In the genomic region with DNA sequence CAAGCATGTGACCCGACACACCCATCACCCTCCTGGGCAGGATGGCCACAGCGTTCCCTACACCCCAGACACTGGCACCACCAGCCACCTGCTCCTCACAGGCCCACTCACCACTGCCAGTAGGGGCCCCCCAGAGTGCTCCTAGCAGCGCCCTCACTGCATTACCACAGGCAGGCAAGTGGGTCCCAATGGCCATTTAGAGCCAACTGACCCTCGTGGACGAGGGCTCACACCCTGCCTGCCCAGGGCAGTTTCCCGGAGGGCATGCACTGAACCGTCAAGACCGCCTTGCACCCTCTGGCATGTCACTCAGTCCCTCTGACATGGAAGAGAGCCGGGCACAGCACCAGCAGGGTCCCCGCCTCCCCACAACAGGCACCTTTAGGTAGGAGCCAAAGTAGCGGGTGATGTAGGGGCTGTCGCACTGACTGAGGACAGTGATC, we compare ENCODE assay signal across 2 cellular contexts.
TF ChIP-seq lines count a peak whose summit lies in the region.

No MANE protein-coding gene starts in this region.

TF ChIP-seq in SK-N-SH, 30 proteins besides CTCF, POLR2A, EP300 and RAD21 (continued from another document):
- no peak for TF ChIP-seq NFIC (IDR thresholded peaks at IDR 0.05; ENCODE audit: borderline replicate concordance)
- no peak for TF ChIP-seq TEAD4 (IDR thresholded peaks at IDR 0.05; ENCODE audit: borderline replicate concordance, insufficient read depth)
- TF ChIP-seq TCF12 (IDR thresholded peaks at IDR 0.05), result no peak
- no peak for TF ChIP-seq TAF1 (IDR thresholded peaks at IDR 0.05; ENCODE audit: borderline replicate concordance, low read depth, low read length)
- TF ChIP-seq MXI1 (IDR thresholded peaks at IDR 0.05; ENCODE audit: low read depth, low read length), result no peak
- no peak for TF ChIP-seq SIN3A (IDR thresholded peaks at IDR 0.05; ENCODE audit: borderline replicate concordance, low read depth, low read length)
- TF ChIP-seq POLR2AphosphoS5 (IDR thresholded peaks at IDR 0.05; ENCODE audit: low read depth, low read length), result no peak
- TF ChIP-seq FOXM1 (IDR thresholded peaks at IDR 0.05; ENCODE audit: low read depth), result no peak
- TF ChIP-seq JUND (IDR thresholded peaks at IDR 0.05), result no peak

TF ChIP-seq in SK-N-SH treated with all-trans-retinoic acid at 6 μM for 48 hours, 23 proteins besides CTCF, POLR2A, EP300 and RAD21 (continued from another document):
- TF ChIP-seq, protein P1, sequence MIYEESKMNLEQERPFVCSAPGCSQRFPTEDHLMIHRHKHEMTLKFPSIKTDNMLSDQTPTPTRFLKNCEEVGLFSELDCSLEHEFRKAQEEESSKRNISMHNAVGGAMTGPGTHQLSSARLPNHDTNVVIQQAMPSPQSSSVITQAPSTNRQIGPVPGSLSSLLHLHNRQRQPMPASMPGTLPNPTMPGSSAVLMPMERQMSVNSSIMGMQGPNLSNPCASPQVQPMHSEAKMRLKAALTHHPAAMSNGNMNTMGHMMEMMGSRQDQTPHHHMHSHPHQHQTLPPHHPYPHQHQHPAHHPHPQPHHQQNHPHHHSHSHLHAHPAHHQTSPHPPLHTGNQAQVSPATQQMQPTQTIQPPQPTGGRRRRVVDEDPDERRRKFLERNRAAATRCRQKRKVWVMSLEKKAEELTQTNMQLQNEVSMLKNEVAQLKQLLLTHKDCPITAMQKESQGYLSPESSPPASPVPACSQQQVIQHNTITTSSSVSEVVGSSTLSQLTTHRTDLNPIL (CRISPR knock-in tag; IDR thresholded peaks at IDR 0.05; ENCODE audit: low read depth), result no peak
